Comparison of ENCODE assay signal across 18 cellular contexts in the genomic region with DNA sequence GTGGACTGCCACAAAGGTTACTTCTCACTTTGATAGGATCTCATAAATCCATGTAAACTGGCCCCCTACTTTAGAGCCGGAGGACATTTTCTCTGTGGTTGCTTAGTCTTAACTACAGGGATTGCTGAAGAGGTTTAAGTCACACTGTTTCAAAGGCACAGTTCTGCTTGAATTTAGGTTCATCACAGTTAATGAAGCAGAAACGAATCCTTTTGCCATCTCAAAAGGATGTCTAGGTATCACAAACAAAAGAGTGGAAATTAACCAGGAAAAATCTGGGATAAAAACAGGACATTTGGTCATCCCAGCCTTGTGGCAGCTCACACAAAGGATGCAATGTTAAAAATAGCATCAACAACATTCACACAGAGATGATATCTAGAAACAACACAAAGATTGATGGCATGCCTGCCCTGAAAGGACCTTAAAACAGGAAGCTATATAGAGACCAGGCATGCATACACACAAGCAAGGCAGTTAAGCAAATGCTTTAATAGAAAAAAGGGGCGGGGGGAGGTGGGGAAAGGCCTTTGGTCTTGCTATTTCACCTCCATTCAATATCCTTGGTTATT.
DNase-seq lines count a peak whose midpoint lies in the region; ATAC-seq, FAIRE-seq and TF ChIP-seq lines count a peak whose summit lies in the region.
"Had no signal": no experiment of that assay in that cellular context is flagged by ENCODE, and none has a peak within 500 bp of the region (broad histone marks: within the 10 kb centered on the region; RNA-seq: fewer than 3 reads in every experiment).

No MANE protein-coding gene starts in this region.

- POLR2A ChIA-PET in HEK293T (lab: Yijun Ruan, JAX) = no interaction called here

- no peaks in the 10 kb centered on the region for H3K36me3 ChIP-seq in ascending aorta
- H3K36me3 ChIP-seq in gastrocnemius medialis = no peaks in the 10 kb centered on the region
- H3K36me3 ChIP-seq: esophagus muscularis mucosa had no signal

- intact Hi-C loops in ascending aorta (cut with DNase I) (no loop called here), gastrocnemius medialis (cut with DNase I; ENCODE audit: low total_unique reads) (loop anchor here (5.0 to 10.0 kb wide), 2 partner anchors 50 to 567 kb away; partner anchors contain the start of gene IMMP2L)

- H3K4me1 ChIP-seq in ascending aorta = peaks cover 3 to 11% of the 10 kb centered on the region in 2 donors
- peaks cover 55 to 56% of the 10 kb centered on the region in 2 donors for H3K4me1 ChIP-seq in gastrocnemius medialis

- DNase-seq in HEK293T (ENCODE audit: extremely low spot score) = no peak
- no peak for DNase-seq in ascending aorta (ENCODE audit: low spot score in 2 of 2)
- no peak for DNase-seq in gastrocnemius medialis
- DNase-seq in activated T-cell treated with anti-CD3 and anti-CD28 coated beads, Interleukin-2, amount 50 U/mL, for 4 hours = no peak
- DNase-seq in HTR-8/SVneo (ENCODE audit: insufficient read length, low spot score) = no peak
- DNase-seq in Ammon's horn (ENCODE audit: low spot score) = no peak
- DNase-seq: activated CD4-positive, alpha-beta T cell treated with anti-CD3 and anti-CD28 coated beads for 48 hours; activated naive CD8-positive, alpha-beta T cell treated with anti-CD3 and anti-CD28 coated beads for 36 hours; mammary epithelial cell; NCI-H2029 treated with DMSO at 0.1 percent for 48 hours; nucleus accumbens; stimulated activated naive CD8-positive, alpha-beta T cell treated with anti-CD3 and anti-CD28 coated beads, Interleukin-15, amount 100 ng/mL, for 72 hours; T1000 had no signal

- H3K4me3 ChIP-seq in ascending aorta (no peak overlapping the region), gastrocnemius medialis (no peak overlapping the region)
- H3K4me3 ChIP-seq: esophagus muscularis mucosa had no signal

- peak in 1 of 2 donors; percentile 28 for ATAC-seq in gastrocnemius medialis
- ATAC-seq in activated T-cell treated with anti-CD3 and anti-CD28 coated beads, Interleukin-2, amount 50 U/mL, for 4 hours = no peak
- no peak for ATAC-seq in GM18519 (IDR thresholded peaks at IDR 0.05; ENCODE audit: low FRiP score, unreplicated experiment)
- ATAC-seq: stimulated activated naive CD8-positive, alpha-beta T cell treated with anti-CD3 and anti-CD28 coated beads, Interleukin-15, amount 100 ng/mL, for 72 hours had no signal

- TF ChIP-seq CTCF in ascending aorta (IDR thresholded peaks at IDR 0.05) (no peak), gastrocnemius medialis (IDR thresholded peaks at IDR 0.05 in 4 of 5, conservative IDR thresholded peaks at IDR 0.05 in 1 of 5) (no peak)

- H3K27ac ChIP-seq in ascending aorta (peak overlapping the region; percentile 36 to 62), layer of hippocampus (ENCODE audit: low read depth, low read length) (peak overlapping the region; percentile 66), gastrocnemius medialis (peak overlapping the region; percentile 43 to 78 (median 66))
- H3K27ac ChIP-seq: HL-60 had no signal

- H3K4me1 Mint-ChIP-seq in activated T-cell treated with anti-CD3 and anti-CD28 coated beads, Interleukin-2, amount 50 U/mL, for 4 hours (ENCODE audit: low read depth) = no peaks in the 10 kb centered on the region
- H3K4me1 Mint-ChIP-seq: activated naive CD8-positive, alpha-beta T cell treated with anti-CD3 and anti-CD28 coated beads for 36 hours; central memory CD8-positive, alpha-beta T cell; stimulated activated naive CD8-positive, alpha-beta T cell treated with anti-CD3 and anti-CD28 coated beads, Interleukin-15, amount 100 ng/mL, for 72 hours had no signal

- H3K9me3 ChIP-seq in ascending aorta (no peaks in the 10 kb centered on the region), gastrocnemius medialis (no peaks in the 10 kb centered on the region)
- H3K9me3 ChIP-seq: esophagus muscularis mucosa had no signal

- H3K36me3 Mint-ChIP-seq in activated T-cell treated with anti-CD3 and anti-CD28 coated beads, Interleukin-2, amount 50 U/mL, for 4 hours (ENCODE audit: insufficient read depth) = no peaks in the 10 kb centered on the region
- H3K36me3 Mint-ChIP-seq: activated naive CD8-positive, alpha-beta T cell treated with anti-CD3 and anti-CD28 coated beads for 36 hours had no signal

- CTCF ChIA-PET in HEK293T (lab: Yijun Ruan, JAX) = no interaction called here

- no peak for TF ChIP-seq POLR2A in gastrocnemius medialis (IDR thresholded peaks at IDR 0.05)

- H3K27me3 Mint-ChIP-seq in activated T-cell treated with anti-CD3 and anti-CD28 coated beads, Interleukin-2, amount 50 U/mL, for 4 hours (ENCODE audit: low read depth) = peaks cover 5% of the 10 kb centered on the region
- H3K27me3 Mint-ChIP-seq: activated naive CD8-positive, alpha-beta T cell treated with anti-CD3 and anti-CD28 coated beads for 36 hours; stimulated activated naive CD8-positive, alpha-beta T cell treated with anti-CD3 and anti-CD28 coated beads, Interleukin-15, amount 100 ng/mL, for 72 hours had no signal

- H3K9me3 Mint-ChIP-seq in activated T-cell treated with anti-CD3 and anti-CD28 coated beads, Interleukin-2, amount 50 U/mL, for 4 hours = no peaks in the 10 kb centered on the region
- H3K9me3 Mint-ChIP-seq: activated naive CD8-positive, alpha-beta T cell treated with anti-CD3 and anti-CD28 coated beads for 36 hours; central memory CD8-positive, alpha-beta T cell; stimulated activated naive CD8-positive, alpha-beta T cell treated with anti-CD3 and anti-CD28 coated beads, Interleukin-15, amount 100 ng/mL, for 72 hours had no signal

- H3K27me3 ChIP-seq in ascending aorta (no peaks in the 10 kb centered on the region), layer of hippocampus (ENCODE audit: control insufficient read depth, insufficient read depth, low read length) (no peaks in the 10 kb centered on the region), gastrocnemius medialis (no peaks in the 10 kb centered on the region)
- H3K27me3 ChIP-seq: esophagus muscularis mucosa had no signal

- H3K4me3 Mint-ChIP-seq in activated T-cell treated with anti-CD3 and anti-CD28 coated beads, Interleukin-2, amount 50 U/mL, for 4 hours = no peak overlapping the region
- H3K4me3 Mint-ChIP-seq: activated naive CD8-positive, alpha-beta T cell treated with anti-CD3 and anti-CD28 coated beads for 36 hours; central memory CD8-positive, alpha-beta T cell; stimulated activated naive CD8-positive, alpha-beta T cell treated with anti-CD3 and anti-CD28 coated beads, Interleukin-15, amount 100 ng/mL, for 72 hours had no signal

- no peak for FAIRE-seq in HTR-8/SVneo (lab: Jason Lieb, UNC)

- in situ Hi-C loops in gastrocnemius medialis (cut with MboI; ENCODE audit: low sequenced_read_pairs in 4 of 4) = no loop called here

TF ChIP-seq in HEK293T, 16 proteins besides CTCF, POLR2A, EP300 and RAD21:
- TF ChIP-seq PKNOX1 (IDR thresholded peaks at IDR 0.05) = peak; percentile 26; the same call in 1 of the 2 replicates
- TF ChIP-seq ELF4 (IDR thresholded peaks at IDR 0.05) = no peak
- TF ChIP-seq L3MBTL2 (conservative IDR thresholded peaks at IDR 0.05) = no peak
- TF ChIP-seq CTBP1 (IDR thresholded peaks at IDR 0.05; ENCODE audit: borderline replicate concordance) = peak; percentile 36; the same call in 1 of the 2 replicates
- no peak for TF ChIP-seq SP1 (IDR thresholded peaks at IDR 0.05)
- TF ChIP-seq ZNF384 (IDR thresholded peaks at IDR 0.05) = no peak
- TF ChIP-seq FOXM1 (IDR thresholded peaks at IDR 0.05; ENCODE audit: borderline replicate concordance) = no peak
